In genomic region chr2:166163775-166164174, GRCh38 we compare ENCODE assay signal across 27 cellular contexts. TPM values are rescaled to one million over a fixed set of nuclear protein-coding genes. Genes with fewer than 3 reads are reported as not detected.
"Had no signal": no experiment of that assay in that cellular context is flagged by ENCODE, and none has a peak within 500 bp of the region (broad histone marks: within the 10 kb centered on the region; RNA-seq: fewer than 3 reads in every experiment).

No MANE protein-coding gene starts in this region.

- H3K9ac ChIP-seq: SK-N-SH had no signal

- H3K27ac ChIP-seq: Peyer's patch, RWPE1, SJCRH30, VCaP had no signal

- H3K4me1 ChIP-seq: Peyer's patch had no signal

- H3K9me3 Mint-ChIP-seq: activated CD4-positive, alpha-beta memory T cell treated with anti-CD3 and anti-CD28 coated beads for 36 hours; activated CD4-positive, alpha-beta T cell treated with anti-CD3 and anti-CD28 coated beads, Interleukin-2, amount 10 ng/mL, durations not matched to agents 7 days and 5 days; activated naive CD4-positive, alpha-beta T cell treated with anti-CD3 and anti-CD28 coated beads for 36 hours; activated T-cell treated with anti-CD3 and anti-CD28 coated beads, Interleukin-2, amount 50 U/mL, for 4 hours had no signal

- H3K4me1 Mint-ChIP-seq: activated CD4-positive, alpha-beta T cell treated with anti-CD3 and anti-CD28 coated beads, Interleukin-2, amount 10 ng/mL, durations not matched to agents 7 days and 5 days had no signal

- H3K36me3 Mint-ChIP-seq: activated CD4-positive, alpha-beta memory T cell treated with anti-CD3 and anti-CD28 coated beads for 36 hours; activated naive CD8-positive, alpha-beta T cell had no signal

- H3K4me2 ChIP-seq: SK-N-SH had no signal

- H3K4me3 ChIP-seq: MG63, Peyer's patch, SJCRH30 had no signal

- H3K27ac Mint-ChIP-seq: activated CD4-positive, alpha-beta memory T cell treated with anti-CD3 and anti-CD28 coated beads for 36 hours; activated CD4-positive, alpha-beta T cell treated with anti-CD3 and anti-CD28 coated beads, Interleukin-2, amount 10 ng/mL, durations not matched to agents 7 days and 5 days; activated naive CD4-positive, alpha-beta T cell treated with anti-CD3 and anti-CD28 coated beads for 36 hours; activated naive CD8-positive, alpha-beta T cell had no signal

- H3K4me3 Mint-ChIP-seq: activated CD4-positive, alpha-beta memory T cell treated with anti-CD3 and anti-CD28 coated beads for 36 hours; activated CD4-positive, alpha-beta T cell treated with anti-CD3 and anti-CD28 coated beads, Interleukin-2, amount 10 ng/mL, durations not matched to agents 7 days and 5 days; activated naive CD4-positive, alpha-beta T cell treated with anti-CD3 and anti-CD28 coated beads for 36 hours; activated naive CD8-positive, alpha-beta T cell; activated T-cell treated with anti-CD3 and anti-CD28 coated beads, Interleukin-2, amount 50 U/mL, for 4 hours had no signal

- ATAC-seq: activated T-cell treated with anti-CD3 and anti-CD28 coated beads, Interleukin-2, amount 50 U/mL, for 4 hours had no signal

- H3K27me3 ChIP-seq: MG63, Peyer's patch, SJCRH30 had no signal

- H3K9me3 ChIP-seq: MG63, Peyer's patch, SJCRH30, SK-N-SH had no signal

- DNase-seq: activated CD4-positive, alpha-beta memory T cell treated with anti-CD3 and anti-CD28 coated beads for 36 hours; activated CD4-positive, alpha-beta T cell treated with anti-CD3 and anti-CD28 coated beads, Interleukin-2, amount 10 ng/mL, durations not matched to agents 7 days and 5 days; activated CD4-positive, CD25-positive, alpha-beta regulatory T cell; activated CD8-positive, alpha-beta memory T cell treated with anti-CD3 and anti-CD28 coated beads for 24 hours; activated effector memory CD4-positive, alpha-beta T cell treated with anti-CD3 and anti-CD28 coated beads, Interleukin-2, amount 50 U/mL, for 16 hours; activated naive CD4-positive, alpha-beta T cell treated with anti-CD3 and anti-CD28 coated beads for 36 hours; activated T-cell treated with anti-CD3 and anti-CD28 coated beads, Interleukin-2, amount 50 U/mL, for 4 hours; anterior cingulate cortex; caudate nucleus; MG63; NCI-H1105; NCI-H146; NCI-H187 treated with DMSO at 0.1 percent for 48 hours; NCI-H2107; NCI-H510A treated with DMSO at 0.1 percent for 48 hours; NCI-H69; NK-92 treated with Interleukin-12 subunit alpha and Interleukin-12 subunit beta, amount 100 ng/mL, for 24 hours; OCI-M1; Peyer's patch; Right ventricle myocardium superior; SJCRH30; SK-N-SH; T-helper 1 cell had no signal

- H3K36me3 ChIP-seq: MG63, Peyer's patch, SJCRH30 had no signal

RNA-seq across cellular contexts. Expression of gene SCN1A, which starts 36.0 kb away (rescaled TPM):
- total RNA-seq: activated CD4-positive, alpha-beta memory T cell treated with anti-CD3 and anti-CD28 coated beads for 36 hours; activated CD4-positive, alpha-beta T cell treated with anti-CD3 and anti-CD28 coated beads, Interleukin-2, amount 10 ng/mL, durations not matched to agents 7 days and 5 days; activated naive CD4-positive, alpha-beta T cell treated with anti-CD3 and anti-CD28 coated beads for 36 hours; activated T-cell treated with anti-CD3 and anti-CD28 coated beads, Interleukin-2, amount 50 U/mL, for 4 hours; Peyer's patch; SJCRH30; T-helper 2 cell treated with Interferon-gamma antibody and Interleukin-4, amounts not matched to agents 100 ng/mL and 5 ng/mL, for 36 hours had no signal
- polyA plus RNA-seq: SK-N-SH had no signal
